In genomic region chr15:63327648-63328421, GRCh38 we compare ENCODE assay signal across 25 cellular contexts. TPM values are rescaled to one million over a fixed set of nuclear protein-coding genes. Genes with fewer than 3 reads are reported as not detected.
DNase-seq lines count a peak whose midpoint lies in the region; ATAC-seq, FAIRE-seq and TF ChIP-seq lines count a peak whose summit lies in the region.
"Had no signal": no experiment of that assay in that cellular context is flagged by ENCODE, and none has a peak within 500 bp of the region (broad histone marks: within the 10 kb centered on the region; RNA-seq: fewer than 3 reads in every experiment).

No MANE protein-coding gene starts in this region.

- H3K27me3 ChIP-seq in K562 (ENCODE audit: control insufficient read depth in 2 of 2, insufficient read depth in 2 of 2, low read length in 2 of 2), result no peaks in the 10 kb centered on the region
- H3K27me3 ChIP-seq: SJCRH30 had no signal

- BruUV-seq in K562 (replicated peaks; lab: Mats Ljungman, UMichigan), result no TSS peak

- H3K36me3 ChIP-seq in K562 (ENCODE audit: control insufficient read depth, insufficient read depth, low read length), result no peaks in the 10 kb centered on the region
- H3K36me3 ChIP-seq: SJCRH30 had no signal

- H4K20me1 ChIP-seq in K562 (replicated peaks; ENCODE audit: control insufficient read depth, insufficient read depth, low read length), result no peaks in the 10 kb centered on the region

- H2AFZ ChIP-seq in K562 (ENCODE audit: low read depth, low read length), result peak overlapping the region; percentile 5; the same call in 1 of the 2 replicates
- H2AFZ ChIP-seq: GM23338 had no signal

- H3K4me2 ChIP-seq in K562 (ENCODE audit: insufficient read depth, low read length), result no peak overlapping the region
- H3K4me2 ChIP-seq: GM23338 had no signal

- no peaks in the 10 kb centered on the region for H3K9me1 ChIP-seq in K562 (ENCODE audit: control insufficient read depth, insufficient read depth, low read length)

- peaks cover 8 to 14% of the 10 kb centered on the region in 2 experiments; a peak in 4 of 5 replicates for H3K4me1 ChIP-seq in K562 (replicated peaks in 1 of 2; ENCODE audit: control insufficient read depth in 2 of 2, insufficient read depth in 2 of 2, low read length in 2 of 2)

- no peaks in the 10 kb centered on the region for H3K9me3 ChIP-seq in K562 (replicated peaks; ENCODE audit: control insufficient read depth, insufficient read depth, low read depth, low read length)
- H3K9me3 ChIP-seq: SJCRH30 had no signal

- H3K9ac ChIP-seq in K562 (ENCODE audit: insufficient read depth in 1 of 2, low read depth in 2 of 2, low read length in 2 of 2), result no peak overlapping the region

- intact Hi-C loops in K562 (cut with micrococcal nuclease) (no loop called here), sciatic nerve (cut with DNase I) (no loop called here)

- H3K79me2 ChIP-seq in K562 (ENCODE audit: control insufficient read depth, insufficient read depth, low read length), result no peaks in the 10 kb centered on the region

- in situ Hi-C loops in K562 (cut with MboI), result no loop called here

- CTCF ChIA-PET in K562 (lab: Yijun Ruan, JAX; ENCODE audit: low intra/inter-chr PET ratio), result no interaction called here

- ATAC-seq in K562, result no peak
- ATAC-seq in sciatic nerve, result peak; percentile 63
- no peak for ATAC-seq in GM21367 (IDR thresholded peaks at IDR 0.05; ENCODE audit: unreplicated experiment)
- no peak for ATAC-seq in GM19324 (IDR thresholded peaks at IDR 0.05; ENCODE audit: low FRiP score, unreplicated experiment)
- ATAC-seq: CD8-positive, alpha-beta T cell; GM23338; Panc1 had no signal

- no peak for TF ChIP-seq POLR2A in K562 (conservative IDR thresholded peaks at IDR 0.05)

- no peak for FAIRE-seq in K562 (lab: Jason Lieb, UNC)
- FAIRE-seq: GM12891, HTR-8/SVneo had no signal

- H3K27ac ChIP-seq in K562 (ENCODE audit: extremely low read depth, low read depth, low read length), result no peak overlapping the region
- H3K27ac ChIP-seq: SJCRH30 had no signal

- no peak for TF ChIP-seq EP300 in Ishikawa (IDR thresholded peaks at IDR 0.05; ENCODE audit: borderline replicate concordance)
- TF ChIP-seq EP300 in K562 (IDR thresholded peaks at IDR 0.05; ENCODE audit: low read length), result no peak

- DNase-seq in K562 (ENCODE audit: extremely low read depth in 1 of 4, low spot score in 3 of 4), result no peak
- peak; percentile 49 for DNase-seq in kidney glomerular epithelial cell (lab: John Stamatoyannopoulos, UW)
- DNase-seq in sciatic nerve (ENCODE audit: low spot score), result no peak
- DNase-seq in activated CD4-positive, CD25-positive, alpha-beta regulatory T cell treated with anti-CD3 and anti-CD28 coated beads, Interleukin-2, amount 50 U/mL, for 72 hours, result no peak
- no peak for DNase-seq in retina
- DNase-seq: C1 segment of cervical spinal cord; CD8-positive, alpha-beta T cell; DND-41; HCEC 1CT; MV-4-11; NCI-H1105 treated with DMSO at 0.1 percent for 48 hours; NCI-H1694; NCI-H2081; NCI-H2171; NCI-H345; NCI-H524; NCI-H774; SJCRH30 had no signal

- WGBS in K562 (ENCODE audit: insufficient coverage, low coverage, missing lambda C conversion rate), result 60% methylated on average over 12 of the region's 12 CpGs

- no peak for TF ChIP-seq CTCF in K562 (IDR thresholded peaks at IDR 0.05 in 2 of 3, conservative IDR thresholded peaks at IDR 0.05 in 1 of 3; ENCODE audit: insufficient read depth in 2 of 3, low read depth in 1 of 3, low read length in 3 of 3)

- no peak for TF ChIP-seq RAD21 in Ishikawa (IDR thresholded peaks at IDR 0.05; ENCODE audit: low read depth)
- TF ChIP-seq RAD21 in K562 (CRISPR knock-in tag; conservative IDR thresholded peaks at IDR 0.05 in 1 of 2, IDR thresholded peaks at IDR 0.05 in 1 of 2), result no peak

- no peak overlapping the region for H3K4me3 ChIP-seq in K562
- H3K4me3 ChIP-seq: GM23338, SJCRH30 had no signal

- POLR2A ChIA-PET in K562 (lab: Yijun Ruan, JAX), result no interaction called here

TF ChIP-seq in Ishikawa, 13 proteins besides CTCF, POLR2A, EP300 and RAD21:
- TF ChIP-seq CEBPB (IDR thresholded peaks at IDR 0.05) (no peak), NFIC (IDR thresholded peaks at IDR 0.05) (no peak), MAX (IDR thresholded peaks at IDR 0.05) (no peak), FOXM1 (IDR thresholded peaks at IDR 0.05; ENCODE audit: borderline replicate concordance, low read depth) (no peak), TEAD4 (IDR thresholded peaks at IDR 0.05) (no peak), USF1 (IDR thresholded peaks at IDR 0.05) (0 out of 2 replicates have a peak, but pooled peaks have one; percentile 8)
TF ChIP-seq in Ishikawa: peak in this region for 1.

TF ChIP-seq in K562, 482 proteins besides CTCF, POLR2A, EP300 and RAD21:
- TF ChIP-seq CHD2 (IDR thresholded peaks at IDR 0.05; ENCODE audit: low read depth, low read length) (no peak), ESRRB (CRISPR knock-in tag; IDR thresholded peaks at IDR 0.05; ENCODE audit: borderline replicate concordance) (no peak), MXD1 (CRISPR knock-in tag; IDR thresholded peaks at IDR 0.05; ENCODE audit: borderline replicate concordance, poor library complexity, severe bottlenecking) (no peak), MTA3 (IDR thresholded peaks at IDR 0.05; ENCODE audit: borderline replicate concordance) (no peak), NCOA1 (IDR thresholded peaks at IDR 0.05; ENCODE audit: low read depth) (no peak), ZNF124 (CRISPR knock-in tag; IDR thresholded peaks at IDR 0.05) (no peak), RAD51 (IDR thresholded peaks at IDR 0.05; ENCODE audit: borderline replicate concordance, low read depth) (0 out of 2 replicates have a peak, but pooled peaks have one; percentile 37), PKNOX1 (IDR thresholded peaks at IDR 0.05) (peak; percentile 82), ESRRA (IDR thresholded peaks at IDR 0.05; ENCODE audit: borderline replicate concordance, low read depth) (0 out of 2 replicates have a peak, but pooled peaks have one; percentile 21), PHF8 (IDR thresholded peaks at IDR 0.05; ENCODE audit: borderline replicate concordance, low read length) (no peak)

RNA-seq across cellular contexts. Expression of gene APH1B, which starts 50.4 kb away (rescaled TPM):
- 10.5 and 13.7 TPM in 2 replicates for total RNA-seq in K562 (2011; cell fraction: chromatin; rRNA removed; ENCODE audit: low replicate concordance)
- total RNA-seq in K562 (2011; cell fraction: nucleolus; rRNA removed), result 7.7 and 8.8 TPM in 2 replicates
- 13.9 and 14.7 TPM in 2 replicates for total RNA-seq in K562 (2011; cell fraction: nucleoplasm; rRNA removed)
- total RNA-seq in K562 (2014; rRNA removed) (4.9 and 5.1 TPM in 2 replicates), K562 (2014; rRNA removed; fragmentation: Illumina TruSeq; extraction: Trizol) (9.0 and 9.1 TPM in 2 replicates), K562 (2015; rRNA removed; fragmentation: Illumina TruSeq; extraction: Trizol) (8.9 and 9.6 TPM in 2 replicates), K562 (2021) (9.7 and 10.6 TPM in 2 replicates), sciatic nerve (22.5 TPM)
- polyA plus RNA-seq in K562 (2011; rRNA removed) (4.8 and 7.0 TPM in 2 replicates), K562 (2014; fragmentation: Illumina TruSeq; extraction: Trizol) (6.1 and 6.9 TPM in 2 replicates), K562 (2014; fragmentation: Nextera tagmentation; extraction: Ambion mirVana) (1 to 10 TPM; 7.0 to 8.7 TPM), K562 (2014; rRNA removed) (6.8 and 7.3 TPM in 2 replicates)
- 3.0 and 3.2 TPM in 2 replicates for polyA plus RNA-seq in K562 (2011; cell fraction: cytosol; rRNA removed)
- 7.9 and 9.8 TPM in 2 replicates for polyA plus RNA-seq in K562 (2011; cell fraction: nucleus; rRNA removed)
- 9.1 and 10.8 TPM in 2 replicates for polyA plus RNA-seq in K562 (2012)
- polyA minus RNA-seq in K562 (2011; rRNA and poly(A)+ RNA removed), result 4.6 and 6.9 TPM in 2 replicates
- 3.6 and 8.8 TPM in 2 replicates for polyA minus RNA-seq in K562 (2011; cell fraction: cytosol; rRNA and poly(A)+ RNA removed)
- polyA minus RNA-seq in K562 (2011; cell fraction: nucleus; rRNA and poly(A)+ RNA removed), result 5.0 and 5.1 TPM in 2 replicates

RNA-seq across cellular contexts. Expression of gene CA12, which starts 53.8 kb away (rescaled TPM):
- 0.25 and 0.33 TPM in 2 replicates for total RNA-seq in K562 (2011; cell fraction: chromatin; rRNA removed; ENCODE audit: low replicate concordance)
- total RNA-seq in K562 (2011; cell fraction: nucleolus; rRNA removed), result not detected in 2 replicates
- total RNA-seq in K562 (2011; cell fraction: nucleoplasm; rRNA removed), result not detected in 2 replicates
- total RNA-seq in K562 (2014; rRNA removed) (0.16 and 0.18 TPM in 2 replicates), K562 (2014; rRNA removed; fragmentation: Illumina TruSeq; extraction: Trizol) (0.07 and 0.13 TPM in 2 replicates), K562 (2015; rRNA removed; fragmentation: Illumina TruSeq; extraction: Trizol) (0.22 and 0.23 TPM in 2 replicates), K562 (2021) (0.07 and 0.09 TPM in 2 replicates), sciatic nerve (4.0 TPM)
- polyA plus RNA-seq in K562 (2011; rRNA removed) (0.01 and 0.05 TPM in 2 replicates), K562 (2014; fragmentation: Illumina TruSeq; extraction: Trizol) (0.19 and 0.47 TPM in 2 replicates), K562 (2014; fragmentation: Nextera tagmentation; extraction: Ambion mirVana) (under 1 TPM in 1 of 2 experiments, not detected in 1; 0.11 TPM), K562 (2014; rRNA removed) (0.78 and 0.89 TPM in 2 replicates)
- polyA plus RNA-seq in K562 (2011; cell fraction: cytosol; rRNA removed), result 0.09 TPM in 1 of 2 replicates, not detected in the other
- 0.11 and 0.42 TPM in 2 replicates for polyA plus RNA-seq in K562 (2011; cell fraction: nucleus; rRNA removed)
- 0.72 and 5.0 TPM in 2 replicates for polyA plus RNA-seq in K562 (2012)
- polyA minus RNA-seq in K562 (2011; rRNA and poly(A)+ RNA removed), result 0.04 and 0.12 TPM in 2 replicates
- not detected in 2 replicates for polyA minus RNA-seq in K562 (2011; cell fraction: cytosol; rRNA and poly(A)+ RNA removed)
- 0.11 TPM in 1 of 2 replicates, not detected in the other for polyA minus RNA-seq in K562 (2011; cell fraction: nucleus; rRNA and poly(A)+ RNA removed)
- total RNA-seq: CD8-positive, alpha-beta T cell had no signal
